ENCODE assay signal across 1 cellular context in the genomic region with DNA sequence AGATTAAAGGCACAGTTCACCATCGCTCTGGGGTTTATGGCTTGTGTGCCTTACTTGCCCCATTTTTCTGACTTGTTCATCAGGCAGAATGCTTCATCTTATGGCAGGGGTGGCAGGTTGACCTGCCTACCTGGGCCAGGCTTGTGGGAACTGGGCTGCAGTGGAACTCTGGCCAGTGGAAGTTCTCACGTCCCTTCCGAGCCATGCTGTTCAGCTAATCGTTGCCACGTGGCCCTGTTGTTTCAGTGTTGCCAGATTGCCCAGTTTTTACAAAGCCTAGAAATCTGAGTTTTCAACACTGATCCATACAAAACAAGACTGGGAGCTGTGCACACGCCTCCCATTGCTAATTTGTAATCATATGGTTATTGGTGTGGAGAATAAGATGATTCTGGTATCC.
TF ChIP-seq lines count a peak whose summit lies in the region.

No MANE protein-coding gene starts in this region.

TF ChIP-seq in H1, 55 proteins besides CTCF, POLR2A, EP300 and RAD21 (continued from another document):
- no peak for TF ChIP-seq RNF2 (IDR thresholded peaks at IDR 0.05; ENCODE audit: borderline replicate concordance, low read depth, low read length, missing control alignments, poor library complexity, severe bottlenecking)
- no peak for TF ChIP-seq SP2 (IDR thresholded peaks at IDR 0.05; ENCODE audit: low read length)
- TF ChIP-seq, protein P1, sequence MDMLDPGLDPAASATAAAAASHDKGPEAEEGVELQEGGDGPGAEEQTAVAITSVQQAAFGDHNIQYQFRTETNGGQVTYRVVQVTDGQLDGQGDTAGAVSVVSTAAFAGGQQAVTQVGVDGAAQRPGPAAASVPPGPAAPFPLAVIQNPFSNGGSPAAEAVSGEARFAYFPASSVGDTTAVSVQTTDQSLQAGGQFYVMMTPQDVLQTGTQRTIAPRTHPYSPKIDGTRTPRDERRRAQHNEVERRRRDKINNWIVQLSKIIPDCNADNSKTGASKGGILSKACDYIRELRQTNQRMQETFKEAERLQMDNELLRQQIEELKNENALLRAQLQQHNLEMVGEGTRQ (IDR thresholded peaks at IDR 0.05; ENCODE audit: low read length): no peak
- no peak for TF ChIP-seq ZNF274 (IDR thresholded peaks at IDR 0.05; ENCODE audit: borderline replicate concordance, extremely low read depth, low read length)
- TF ChIP-seq SP1 (IDR thresholded peaks at IDR 0.05; ENCODE audit: low read depth, low read length): no peak
- no peak for TF ChIP-seq KDM5A (IDR thresholded peaks at IDR 0.05; ENCODE audit: low read length)
- no peak for TF ChIP-seq MAFK (IDR thresholded peaks at IDR 0.05; ENCODE audit: low read depth, low read length)
- no peak for TF ChIP-seq CBX8 (IDR thresholded peaks at IDR 0.05; ENCODE audit: borderline replicate concordance, low read depth, low read length)
- TF ChIP-seq JUND (IDR thresholded peaks at IDR 0.05; ENCODE audit: low read length): no peak
